Comparison of ENCODE assay signal across 8 cellular contexts in the genomic region with DNA sequence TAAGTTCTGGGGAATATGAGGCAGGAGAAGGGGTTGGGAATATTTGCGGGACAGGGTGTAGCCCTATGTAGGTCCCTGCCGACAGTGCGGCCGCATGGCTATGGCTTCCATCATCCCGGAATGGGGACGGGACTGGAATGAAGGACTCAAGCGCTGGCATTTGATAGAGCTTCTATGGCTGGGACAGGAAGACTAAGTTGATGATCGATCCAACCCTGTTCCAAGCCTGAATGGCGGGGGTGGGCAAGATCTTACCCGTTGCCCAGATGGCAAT. TPM values are rescaled to one million over a fixed set of nuclear protein-coding genes. Genes with fewer than 3 reads are reported as not detected.
DNase-seq lines count a peak whose midpoint lies in the region; ATAC-seq and TF ChIP-seq lines count a peak whose summit lies in the region.

No MANE protein-coding gene starts in this region.

- no peak overlapping the region for H3K27ac ChIP-seq in neural progenitor cell

- H3K9ac ChIP-seq in Loucy (ENCODE audit: low read depth, low read length, poor library complexity, severe bottlenecking) (peak overlapping the region; percentile 10), neural progenitor cell (no peak overlapping the region)

- H3K36me3 Mint-ChIP-seq in effector memory CD8-positive, alpha-beta T cell (ENCODE audit: insufficient read depth) = peaks cover 10% of the 10 kb centered on the region
- H3K36me3 Mint-ChIP-seq in neural progenitor cell = peaks cover 4% of the 10 kb centered on the region

- TF ChIP-seq CTCF in Loucy (conservative IDR thresholded peaks at IDR 0.05; ENCODE audit: low read length) (no peak), neural progenitor cell (IDR thresholded peaks at IDR 0.05) (no peak)

- H3K27me3 ChIP-seq in Loucy (ENCODE audit: insufficient read depth, low read length, poor library complexity, severe bottlenecking) (no peaks in the 10 kb centered on the region), neural progenitor cell (peaks cover 55% of the 10 kb centered on the region)

- H3K4me3 Mint-ChIP-seq in effector memory CD8-positive, alpha-beta T cell = peak overlapping the region; percentile 98
- peak overlapping the region; percentile 82 for H3K4me3 Mint-ChIP-seq in neural progenitor cell

- H3K4me3 ChIP-seq in Loucy (ENCODE audit: low read length, poor library complexity, severe bottlenecking) (peak overlapping the region; percentile 74), neural progenitor cell (peak overlapping the region; percentile 50)

- H3K27me3 Mint-ChIP-seq in effector memory CD8-positive, alpha-beta T cell = peaks cover 26 to 63% of the 10 kb centered on the region in 2 donors
- H3K27me3 Mint-ChIP-seq in neural progenitor cell (ENCODE audit: insufficient read depth, low read depth) = peaks cover 41% of the 10 kb centered on the region

- H3K9me3 ChIP-seq in Loucy (ENCODE audit: insufficient read depth, low read depth, low read length) = no peaks in the 10 kb centered on the region
- no peaks in the 10 kb centered on the region for H3K9me3 ChIP-seq in neural progenitor cell (ENCODE audit: low read depth)

- peaks cover 24 to 25% of the 10 kb centered on the region in 2 donors for H3K4me1 Mint-ChIP-seq in effector memory CD8-positive, alpha-beta T cell (ENCODE audit: low read depth in 2 of 2)
- peaks cover 36% of the 10 kb centered on the region for H3K4me1 Mint-ChIP-seq in neural progenitor cell

- H3K4me1 ChIP-seq in Loucy (ENCODE audit: insufficient read depth, low read length, poor library complexity, severe bottlenecking) (peaks cover 23% of the 10 kb centered on the region), neural progenitor cell (peaks cover 26% of the 10 kb centered on the region)

- H3K36me3 ChIP-seq in Loucy (ENCODE audit: insufficient read depth, low read length) (no peaks in the 10 kb centered on the region), neural progenitor cell (no peaks in the 10 kb centered on the region)

- H3K79me2 ChIP-seq in Loucy (ENCODE audit: insufficient read depth, low read length) = no peaks in the 10 kb centered on the region
- H3K79me2 ChIP-seq in neural progenitor cell (ENCODE audit: low read depth) = no peaks in the 10 kb centered on the region

- TF ChIP-seq POLR2A in erythroblast (IDR thresholded peaks at IDR 0.05; ENCODE audit: low read length) = no peak

- peak overlapping the region; percentile 89 for H3K4me2 ChIP-seq in Loucy (ENCODE audit: low read depth, low read length, poor library complexity, severe bottlenecking)
- peak overlapping the region; percentile 82 for H3K4me2 ChIP-seq in neural progenitor cell

- no peaks in the 10 kb centered on the region for H3K9me3 Mint-ChIP-seq in effector memory CD8-positive, alpha-beta T cell
- H3K9me3 Mint-ChIP-seq in neural progenitor cell = no peaks in the 10 kb centered on the region

- peak; percentile 28 for ATAC-seq in effector memory CD8-positive, alpha-beta T cell (replicated peaks)

- H4K20me1 ChIP-seq in Loucy (ENCODE audit: insufficient read depth, low read length, poor library complexity, severe bottlenecking) = no peaks in the 10 kb centered on the region
- H4K20me1 ChIP-seq in neural progenitor cell (ENCODE audit: low read depth) = peaks cover 51% of the 10 kb centered on the region

- DNase-seq in Daoy (ENCODE audit: low read depth) (peak; percentile 37), neural progenitor cell (ENCODE audit: low spot score) (peak; percentile 40), AG08395 (ENCODE audit: low spot score) (no peak), erythroblast (lab: John Stamatoyannopoulos, UW) (no peak), cerebellum (ENCODE audit: low spot score) (no peak)
- no peak for DNase-seq in effector memory CD8-positive, alpha-beta T cell
- no peak for DNase-seq in NK-92 treated with Interleukin-12 subunit alpha and Interleukin-12 subunit beta, amount 100 ng/mL, for 24 hours (lab: John Stamatoyannopoulos, UW)

- H3K27ac Mint-ChIP-seq in effector memory CD8-positive, alpha-beta T cell = peak overlapping the region; percentile 65 to 72
- no peak overlapping the region for H3K27ac Mint-ChIP-seq in neural progenitor cell

- H2AFZ ChIP-seq in Loucy (ENCODE audit: low read length) = peak overlapping the region; percentile 87
- H2AFZ ChIP-seq in neural progenitor cell (replicated peaks) = no peak overlapping the region

- no peaks in the 10 kb centered on the region for H3F3A ChIP-seq in Loucy (ENCODE audit: low read depth)
- H3F3A ChIP-seq in neural progenitor cell (ENCODE audit: low read depth) = peaks cover 40% of the 10 kb centered on the region

- no peaks in the 10 kb centered on the region for H3K9me2 ChIP-seq in Loucy (replicated peaks; ENCODE audit: low read depth, low read length)

RNA-seq across cellular contexts. Expression of a gene that starts 47.1 kb away (rescaled TPM):
- total RNA-seq in Daoy (2014; rRNA removed; shearing (Covaris generic)) = 0.03 and 0.80 TPM in 2 replicates
- total RNA-seq in neural progenitor cell (ENCODE audit: low replicate concordance) (3.8 and 15.6 TPM in 2 replicates), cerebellum (34.7 TPM)

Comparison
In these comparisons a context has a peak if more than half of its experiments do, and no peak if none do; other contexts are left out.
1. DNase-seq: peak in Daoy (single experiment) and neural progenitor cell (single experiment); none in effector memory CD8-positive, alpha-beta T cell (0 of 3), NK-92 treated with Interleukin-12 subunit alpha and Interleukin-12 subunit beta, amount 100 ng/mL, for 24 hours (single experiment), AG08395 (single experiment), erythroblast (0 of 2) and cerebellum (single experiment).